In the genomic region with DNA sequence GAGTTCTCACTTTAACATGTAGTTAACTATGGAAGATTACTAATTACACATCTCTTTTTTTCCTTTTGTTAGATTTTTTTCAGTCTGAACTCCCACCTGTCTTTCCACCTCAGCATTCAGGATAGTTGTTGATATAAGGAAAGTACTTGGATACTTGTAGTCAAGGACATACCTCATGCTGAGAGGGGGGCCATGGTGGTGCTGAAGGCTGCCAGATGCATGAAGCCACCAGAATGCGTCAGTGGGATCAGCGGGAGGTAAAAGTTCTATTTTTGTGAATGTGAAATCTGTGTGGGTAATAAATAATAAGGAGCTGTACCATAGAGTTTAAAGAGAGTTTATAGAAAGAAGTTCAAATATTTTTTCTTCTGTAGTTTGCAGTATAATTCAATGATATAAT, we compare ENCODE assay signal across 12 cellular contexts.
"Had no signal": no experiment of that assay in that cellular context is flagged by ENCODE, and none has a peak within 500 bp of the region (broad histone marks: within the 10 kb centered on the region; RNA-seq: fewer than 3 reads in every experiment).

No MANE protein-coding gene starts in this region.

- ATAC-seq: activated T-cell treated with anti-CD3 and anti-CD28 coated beads, Interleukin-2, amount 50 U/mL, for 4 hours; foreskin keratinocyte; left cardiac atrium; lower lobe of right lung had no signal

- FAIRE-seq: endothelial cell of umbilical vein had no signal

- DNase-seq: activated CD4-positive, alpha-beta memory T cell treated with anti-CD3 and anti-CD28 coated beads for 36 hours; activated CD4-positive, CD25-positive, alpha-beta regulatory T cell treated with anti-CD3 and anti-CD28 coated beads, Interleukin-2, amount 50 U/mL, for 72 hours; activated effector memory CD4-positive, alpha-beta T cell treated with anti-CD3 and anti-CD28 coated beads, Interleukin-2, amount 50 U/mL, for 16 hours; activated T-cell treated with anti-CD3 and anti-CD28 coated beads, Interleukin-2, amount 50 U/mL, for 4 hours; colonic mucosa; foreskin keratinocyte; left cardiac atrium; lower lobe of right lung; midbrain; naive B cell; stomach had no signal
